Comparison of ENCODE assay signal across 12 cellular contexts in genomic region chrX:48466696-48467095, GRCh38. TPM values are rescaled to one million over a fixed set of nuclear protein-coding genes. Genes with fewer than 3 reads are reported as not detected.
DNase-seq lines count a peak whose midpoint lies in the region; ATAC-seq, FAIRE-seq and TF ChIP-seq lines count a peak whose summit lies in the region.
"Had no signal": no experiment of that assay in that cellular context is flagged by ENCODE, and none has a peak within 500 bp of the region (broad histone marks: within the 10 kb centered on the region; RNA-seq: fewer than 3 reads in every experiment).

No MANE protein-coding gene starts in this region.

- intact Hi-C loops in Calu3 (cut with micrococcal nuclease; ENCODE audit: unreplicated experiment) (no loop called here), K562 (cut with micrococcal nuclease) (loop anchor here (5.0 kb wide), 1 partner anchor 209 kb away; the partner anchor contains the start of gene SSX1), Caco-2 (cut with micrococcal nuclease; ENCODE audit: unreplicated experiment) (no loop called here)

- no peak for TF ChIP-seq POLR2A in K562 (conservative IDR thresholded peaks at IDR 0.05)

- H3K9me3 ChIP-seq in OCI-LY1 (ENCODE audit: low read length): no peaks in the 10 kb centered on the region
- no peaks in the 10 kb centered on the region for H3K9me3 ChIP-seq in K562 (replicated peaks; ENCODE audit: control insufficient read depth, insufficient read depth, low read depth, low read length)
- no peaks in the 10 kb centered on the region for H3K9me3 ChIP-seq in Caco-2

- BruUV-seq in Calu3 (replicated peaks; lab: Mats Ljungman, UMichigan) (no TSS peak), K562 (replicated peaks; lab: Mats Ljungman, UMichigan) (no TSS peak), Caco-2 (replicated peaks; lab: Mats Ljungman, UMichigan) (no TSS peak)

- H3K4me3 ChIP-seq in OCI-LY1 (ENCODE audit: low read depth, low read length, poor library complexity, severe bottlenecking): peak overlapping the region; percentile 74
- H3K4me3 ChIP-seq in K562: peak overlapping the region; percentile 78
- no peak overlapping the region for H3K4me3 ChIP-seq in Caco-2 (ENCODE audit: low read depth, low read length)

- no peaks in the 10 kb centered on the region for H3F3A ChIP-seq in OCI-LY1 (ENCODE audit: insufficient read depth, low read length)

- no peaks in the 10 kb centered on the region for H3K79me2 ChIP-seq in OCI-LY1 (ENCODE audit: insufficient read depth, low read length)
- peaks cover 61% of the 10 kb centered on the region for H3K79me2 ChIP-seq in K562 (ENCODE audit: control insufficient read depth, insufficient read depth, low read length)

- POLR2A ChIA-PET in K562 (lab: Yijun Ruan, JAX): interaction anchor here (0.6 to 1.1 kb wide), 3 partner anchors 14 to 108 kb away, joined by 3 to 4 read pairs (median 3); partner anchors contain the start of gene RBM3
- POLR2A ChIA-PET in Caco-2 (lab: Charles Lee): no interaction called here

- no peak for TF ChIP-seq EP300 in K562 (IDR thresholded peaks at IDR 0.05; ENCODE audit: low read length)

- CTCF ChIA-PET in Calu3 (lab: Charles Lee) (no interaction called here), K562 (lab: Yijun Ruan, JAX; ENCODE audit: low intra/inter-chr PET ratio) (no interaction called here), Caco-2 (lab: Charles Lee) (no interaction called here)

- ATAC-seq in K562 (peak; percentile 35), HG03469 (IDR thresholded peaks at IDR 0.05; ENCODE audit: unreplicated experiment) (no peak)

- H4K20me1 ChIP-seq in OCI-LY1 (ENCODE audit: insufficient read depth, low read length) (no peaks in the 10 kb centered on the region), K562 (replicated peaks; ENCODE audit: control insufficient read depth, insufficient read depth, low read length) (no peaks in the 10 kb centered on the region)

- H3K27me3 ChIP-seq in OCI-LY1 (ENCODE audit: insufficient read depth, low read length) (no peaks in the 10 kb centered on the region), K562 (ENCODE audit: control insufficient read depth in 2 of 2, insufficient read depth in 2 of 2, low read length in 2 of 2) (no peaks in the 10 kb centered on the region), Caco-2 (replicated peaks; ENCODE audit: control insufficient read depth, insufficient read depth, low read length) (no peaks in the 10 kb centered on the region)

- peaks cover 25% of the 10 kb centered on the region for H3K4me1 ChIP-seq in OCI-LY1 (ENCODE audit: insufficient read depth, low read length, severe bottlenecking)
- peaks cover 28 to 47% of the 10 kb centered on the region in 2 experiments; a peak in 4 of 5 replicates for H3K4me1 ChIP-seq in K562 (replicated peaks in 1 of 2; ENCODE audit: control insufficient read depth in 2 of 2, insufficient read depth in 2 of 2, low read length in 2 of 2)
- H3K4me1 ChIP-seq in Caco-2: no peaks in the 10 kb centered on the region

- WGBS in K562 (ENCODE audit: insufficient coverage, low coverage, missing lambda C conversion rate): 67% methylated on average over 8 of the region's 10 CpGs

- H3K9me3 Mint-ChIP-seq in Calu3 (ENCODE audit: low read depth, unreplicated experiment) (no peaks in the 10 kb centered on the region), progenitor cell of endocrine pancreas (ENCODE audit: low read depth) (peaks cover 23% of the 10 kb centered on the region), Caco-2 (ENCODE audit: unreplicated experiment) (no peaks in the 10 kb centered on the region)

- DNase-seq in Calu3 (no peak), K562 (ENCODE audit: extremely low read depth in 1 of 4, low spot score in 3 of 4) (peak; percentile 37 to 56 (median 46)), progenitor cell of endocrine pancreas (ENCODE audit: low spot score, unreplicated experiment) (no peak), Caco-2 (no peak), NCI-H1417 (lab: John Stamatoyannopoulos, UW) (no peak), COLO829 (ENCODE audit: low spot score) (no peak)
- DNase-seq: effector CD8-positive, alpha-beta T cell; NCI-H2081 had no signal

- H3K9me1 ChIP-seq in K562 (ENCODE audit: control insufficient read depth, insufficient read depth, low read length): no peaks in the 10 kb centered on the region

- no peak for TF ChIP-seq RAD21 in K562 (CRISPR knock-in tag; conservative IDR thresholded peaks at IDR 0.05 in 1 of 2, IDR thresholded peaks at IDR 0.05 in 1 of 2)

- in situ Hi-C loops in K562 (cut with MboI): no loop called here

- no peaks in the 10 kb centered on the region for H3K36me3 ChIP-seq in OCI-LY1 (ENCODE audit: insufficient read depth, low read length)
- peaks cover 46% of the 10 kb centered on the region for H3K36me3 ChIP-seq in K562 (ENCODE audit: control insufficient read depth, insufficient read depth, low read length)
- H3K36me3 ChIP-seq in Caco-2 (ENCODE audit: control insufficient read depth, insufficient read depth, low read length): no peaks in the 10 kb centered on the region

- H3K27ac ChIP-seq in OCI-LY1 (ENCODE audit: low read depth, low read length, poor library complexity, severe bottlenecking): no peak overlapping the region
- no peak overlapping the region for H3K27ac ChIP-seq in K562 (ENCODE audit: extremely low read depth, low read depth, low read length)

- H3K36me3 Mint-ChIP-seq in Calu3 (ENCODE audit: insufficient read depth, unreplicated experiment) (no peaks in the 10 kb centered on the region), progenitor cell of endocrine pancreas (ENCODE audit: insufficient read depth) (no peaks in the 10 kb centered on the region), Caco-2 (ENCODE audit: insufficient read depth, unreplicated experiment) (no peaks in the 10 kb centered on the region)

- no peak overlapping the region for H3K9ac ChIP-seq in OCI-LY1 (ENCODE audit: low read length)
- H3K9ac ChIP-seq in K562 (ENCODE audit: insufficient read depth in 1 of 2, low read depth in 2 of 2, low read length in 2 of 2): peak overlapping the region in 1 of 2 experiments; percentile 94; a peak in 2 of 4 replicates

- peak overlapping the region; percentile 71; the same call in 1 of the 2 replicates for H3K4me2 ChIP-seq in OCI-LY1 (ENCODE audit: low read length)
- H3K4me2 ChIP-seq in K562 (ENCODE audit: insufficient read depth, low read length): peak overlapping the region; percentile 94

- no peak for FAIRE-seq in K562 (lab: Jason Lieb, UNC)
- FAIRE-seq: GM12891 had no signal

- H3K4me3 Mint-ChIP-seq in Calu3 (ENCODE audit: low read depth, unreplicated experiment) (no peak overlapping the region), progenitor cell of endocrine pancreas (ENCODE audit: low read depth) (no peak overlapping the region), Caco-2 (ENCODE audit: unreplicated experiment) (no peak overlapping the region)

- H2AFZ ChIP-seq in OCI-LY1 (ENCODE audit: low read length): no peak overlapping the region
- H2AFZ ChIP-seq in K562 (ENCODE audit: low read depth, low read length): no peak overlapping the region

- no peaks in the 10 kb centered on the region for H3K9me2 ChIP-seq in OCI-LY1 (ENCODE audit: low read depth, low read length)

- TF ChIP-seq CTCF in Calu3 (IDR thresholded peaks at IDR 0.05; ENCODE audit: unreplicated experiment): peak; percentile 38
- TF ChIP-seq CTCF in OCI-LY1 (IDR thresholded peaks at IDR 0.05; ENCODE audit: low read length): peak; percentile 23; the same call in 1 of the 2 replicates
- peak; percentile 23 to 37 (median 36); a peak in 3 of 6 replicates for TF ChIP-seq CTCF in K562 (IDR thresholded peaks at IDR 0.05 in 2 of 3, conservative IDR thresholded peaks at IDR 0.05 in 1 of 3; ENCODE audit: insufficient read depth in 2 of 3, low read depth in 1 of 3, low read length in 3 of 3)
- TF ChIP-seq CTCF in progenitor cell of endocrine pancreas (IDR thresholded peaks at IDR 0.05; ENCODE audit: unreplicated experiment): peak; percentile 13
- peak in 1 of 2 experiments; percentile 4 for TF ChIP-seq CTCF in Caco-2 (IDR thresholded peaks at IDR 0.05; ENCODE audit: insufficient read depth in 1 of 2, low read depth in 1 of 2, low read length in 1 of 2, severe bottlenecking in 1 of 2, unreplicated experiment in 1 of 2)

- H3K27me3 Mint-ChIP-seq in Calu3 (ENCODE audit: unreplicated experiment): peaks cover 41% of the 10 kb centered on the region
- peaks cover 30% of the 10 kb centered on the region for H3K27me3 Mint-ChIP-seq in progenitor cell of endocrine pancreas
- H3K27me3 Mint-ChIP-seq in Caco-2 (ENCODE audit: insufficient read depth, unreplicated experiment): no peaks in the 10 kb centered on the region

- H3K27ac Mint-ChIP-seq in Calu3 (ENCODE audit: unreplicated experiment) (no peak overlapping the region), progenitor cell of endocrine pancreas (no peak overlapping the region), Caco-2 (ENCODE audit: unreplicated experiment) (no peak overlapping the region)

- peaks cover 11% of the 10 kb centered on the region for H3K4me1 Mint-ChIP-seq in Calu3 (ENCODE audit: low read depth, unreplicated experiment)
- H3K4me1 Mint-ChIP-seq in progenitor cell of endocrine pancreas (ENCODE audit: low read depth): peaks cover 6% of the 10 kb centered on the region
- peaks cover 17% of the 10 kb centered on the region for H3K4me1 Mint-ChIP-seq in Caco-2 (ENCODE audit: low read depth, unreplicated experiment)

RNA-seq across cellular contexts. Expression of gene SLC38A5, which starts 3.4 kb away (rescaled TPM):
- total RNA-seq in Calu3 (2022) (0.33 and 0.54 TPM in 2 replicates), K562 (2014; rRNA removed) (142 and 201 TPM in 2 replicates), K562 (2014; rRNA removed; fragmentation: Illumina TruSeq; extraction: Trizol) (72.6 and 88.6 TPM in 2 replicates), K562 (2015; rRNA removed; fragmentation: Illumina TruSeq; extraction: Trizol) (128 and 129 TPM in 2 replicates), K562 (2021) (213 and 228 TPM in 2 replicates), progenitor cell of endocrine pancreas (0.33 and 0.74 TPM in 2 replicates), Caco-2 (2022) (0.95 TPM in 1 of 2 replicates, not detected in the other)
- total RNA-seq in K562 (2011; cell fraction: chromatin; rRNA removed; ENCODE audit: low replicate concordance): 149 and 408 TPM in 2 replicates
- 510 and 535 TPM in 2 replicates for total RNA-seq in K562 (2011; cell fraction: nucleolus; rRNA removed)
- 308 and 339 TPM in 2 replicates for total RNA-seq in K562 (2011; cell fraction: nucleoplasm; rRNA removed)
- polyA plus RNA-seq in K562 (2011; rRNA removed) (163 and 193 TPM in 2 replicates), K562 (2014; fragmentation: Illumina TruSeq; extraction: Trizol) (204 and 238 TPM in 2 replicates), K562 (2014; fragmentation: Nextera tagmentation; extraction: Ambion mirVana) (10 to 100 TPM in 1 of 2 experiments, 1 to 10 TPM in 1; 9.3 to 31.2 TPM), K562 (2014; rRNA removed) (199 and 251 TPM in 2 replicates)
- polyA plus RNA-seq in K562 (2011; cell fraction: cytosol; rRNA removed): 284 and 627 TPM in 2 replicates
- 364 and 581 TPM in 2 replicates for polyA plus RNA-seq in K562 (2011; cell fraction: nucleus; rRNA removed)
- polyA plus RNA-seq in K562 (2012): 62.8 and 197 TPM in 2 replicates
- polyA minus RNA-seq in K562 (2011; rRNA and poly(A)+ RNA removed): 113 and 240 TPM in 2 replicates
- 150 and 177 TPM in 2 replicates for polyA minus RNA-seq in K562 (2011; cell fraction: cytosol; rRNA and poly(A)+ RNA removed)
- 42.9 and 49.0 TPM in 2 replicates for polyA minus RNA-seq in K562 (2011; cell fraction: nucleus; rRNA and poly(A)+ RNA removed)

RNA-seq across cellular contexts. Expression of gene FTSJ1, which starts 9.3 kb away (rescaled TPM):
- 64.9 and 75.2 TPM in 2 replicates for total RNA-seq in Calu3 (2022)
- total RNA-seq in K562 (2011; cell fraction: chromatin; rRNA removed; ENCODE audit: low replicate concordance): 42.8 and 61.0 TPM in 2 replicates
- total RNA-seq in K562 (2011; cell fraction: nucleolus; rRNA removed): 58.9 and 60.7 TPM in 2 replicates
- 41.1 and 41.9 TPM in 2 replicates for total RNA-seq in K562 (2011; cell fraction: nucleoplasm; rRNA removed)
- 87.2 and 121 TPM in 2 replicates for total RNA-seq in K562 (2014; rRNA removed)
- total RNA-seq in K562 (2014; rRNA removed; fragmentation: Illumina TruSeq; extraction: Trizol): 54.7 and 60.1 TPM in 2 replicates
- 72.9 and 75.2 TPM in 2 replicates for total RNA-seq in K562 (2015; rRNA removed; fragmentation: Illumina TruSeq; extraction: Trizol)
- total RNA-seq in K562 (2021): 85.0 and 87.3 TPM in 2 replicates
- polyA plus RNA-seq in K562 (2011; rRNA removed): 51.4 and 53.1 TPM in 2 replicates
- polyA plus RNA-seq in K562 (2011; cell fraction: cytosol; rRNA removed): 61.7 and 125 TPM in 2 replicates
- polyA plus RNA-seq in K562 (2011; cell fraction: nucleus; rRNA removed): 119 and 153 TPM in 2 replicates
- polyA plus RNA-seq in K562 (2012): 64.0 and 71.6 TPM in 2 replicates
- polyA plus RNA-seq in K562 (2014; fragmentation: Illumina TruSeq; extraction: Trizol): 95.6 and 109 TPM in 2 replicates
- polyA plus RNA-seq in K562 (2014; fragmentation: Nextera tagmentation; extraction: Ambion mirVana): 10 to 100 TPM; 12.2 to 17.4 TPM
- polyA plus RNA-seq in K562 (2014; rRNA removed): 71.6 and 86.8 TPM in 2 replicates
- 18.1 and 25.3 TPM in 2 replicates for polyA minus RNA-seq in K562 (2011; rRNA and poly(A)+ RNA removed)
- polyA minus RNA-seq in K562 (2011; cell fraction: cytosol; rRNA and poly(A)+ RNA removed): 28.1 and 30.3 TPM in 2 replicates
- 33.3 and 33.4 TPM in 2 replicates for polyA minus RNA-seq in K562 (2011; cell fraction: nucleus; rRNA and poly(A)+ RNA removed)
- total RNA-seq in progenitor cell of endocrine pancreas: 40.5 and 41.8 TPM in 2 replicates
- 41.1 and 41.6 TPM in 2 replicates for total RNA-seq in Caco-2 (2022)

RNA-seq across cellular contexts. Expression of gene PORCN, which starts 42.1 kb away (rescaled TPM):
- total RNA-seq in Calu3 (2022) (15.6 and 19.3 TPM in 2 replicates), K562 (2014; rRNA removed) (2.8 and 4.0 TPM in 2 replicates), K562 (2014; rRNA removed; fragmentation: Illumina TruSeq; extraction: Trizol) (1.9 and 2.0 TPM in 2 replicates), K562 (2015; rRNA removed; fragmentation: Illumina TruSeq; extraction: Trizol) (2.4 and 3.2 TPM in 2 replicates), K562 (2021) (4.4 and 4.7 TPM in 2 replicates), progenitor cell of endocrine pancreas (6.5 and 8.3 TPM in 2 replicates), Caco-2 (2022) (3.2 and 4.6 TPM in 2 replicates)
- total RNA-seq in K562 (2011; cell fraction: chromatin; rRNA removed; ENCODE audit: low replicate concordance): 9.4 and 19.6 TPM in 2 replicates
- total RNA-seq in K562 (2011; cell fraction: nucleolus; rRNA removed): 9.3 and 10.8 TPM in 2 replicates
- 15.0 and 18.6 TPM in 2 replicates for total RNA-seq in K562 (2011; cell fraction: nucleoplasm; rRNA removed)
- polyA plus RNA-seq in K562 (2011; rRNA removed) (3.7 and 6.9 TPM in 2 replicates), K562 (2014; fragmentation: Illumina TruSeq; extraction: Trizol) (4.5 and 4.8 TPM in 2 replicates), K562 (2014; fragmentation: Nextera tagmentation; extraction: Ambion mirVana) (under 1 TPM; 0.34 to 0.62 TPM), K562 (2014; rRNA removed) (5.1 TPM in 2 replicates)
- 7.0 and 12.1 TPM in 2 replicates for polyA plus RNA-seq in K562 (2011; cell fraction: cytosol; rRNA removed)
- 18.5 and 23.1 TPM in 2 replicates for polyA plus RNA-seq in K562 (2011; cell fraction: nucleus; rRNA removed)
- polyA plus RNA-seq in K562 (2012): 5.0 and 7.8 TPM in 2 replicates
- 2.0 and 2.5 TPM in 2 replicates for polyA minus RNA-seq in K562 (2011; rRNA and poly(A)+ RNA removed)
- 4.1 and 8.1 TPM in 2 replicates for polyA minus RNA-seq in K562 (2011; cell fraction: cytosol; rRNA and poly(A)+ RNA removed)
- polyA minus RNA-seq in K562 (2011; cell fraction: nucleus; rRNA and poly(A)+ RNA removed): 4.7 and 5.3 TPM in 2 replicates

RNA-seq across cellular contexts. Expression of gene EBP, which starts 54.9 kb away (rescaled TPM):
- total RNA-seq in Calu3 (2022): 159 and 186 TPM in 2 replicates
- 184 and 489 TPM in 2 replicates for total RNA-seq in K562 (2011; cell fraction: chromatin; rRNA removed; ENCODE audit: low replicate concordance)
- total RNA-seq in K562 (2011; cell fraction: nucleolus; rRNA removed): 634 and 715 TPM in 2 replicates
- 475 and 527 TPM in 2 replicates for total RNA-seq in K562 (2011; cell fraction: nucleoplasm; rRNA removed)
- 244 and 267 TPM in 2 replicates for total RNA-seq in K562 (2014; rRNA removed)
- total RNA-seq in K562 (2014; rRNA removed; fragmentation: Illumina TruSeq; extraction: Trizol): 242 and 313 TPM in 2 replicates
- total RNA-seq in K562 (2015; rRNA removed; fragmentation: Illumina TruSeq; extraction: Trizol): 219 and 244 TPM in 2 replicates
- 264 and 278 TPM in 2 replicates for total RNA-seq in K562 (2021)
- polyA plus RNA-seq in K562 (2011; rRNA removed): 228 and 411 TPM in 2 replicates
- 623 and 681 TPM in 2 replicates for polyA plus RNA-seq in K562 (2011; cell fraction: cytosol; rRNA removed)
- polyA plus RNA-seq in K562 (2011; cell fraction: nucleus; rRNA removed): 365 and 432 TPM in 2 replicates
- polyA plus RNA-seq in K562 (2012): 242 and 270 TPM in 2 replicates
- 274 and 307 TPM in 2 replicates for polyA plus RNA-seq in K562 (2014; fragmentation: Illumina TruSeq; extraction: Trizol)
- 100 to 1,000 TPM; 569 to 987 TPM for polyA plus RNA-seq in K562 (2014; fragmentation: Nextera tagmentation; extraction: Ambion mirVana)
- 238 and 281 TPM in 2 replicates for polyA plus RNA-seq in K562 (2014; rRNA removed)
- polyA minus RNA-seq in K562 (2011; rRNA and poly(A)+ RNA removed): 291 and 319 TPM in 2 replicates
- polyA minus RNA-seq in K562 (2011; cell fraction: cytosol; rRNA and poly(A)+ RNA removed): 198 and 240 TPM in 2 replicates
- 35.1 and 73.1 TPM in 2 replicates for polyA minus RNA-seq in K562 (2011; cell fraction: nucleus; rRNA and poly(A)+ RNA removed)
- 73.1 and 81.9 TPM in 2 replicates for total RNA-seq in progenitor cell of endocrine pancreas
- 141 and 154 TPM in 2 replicates for total RNA-seq in Caco-2 (2022)

RNA-seq across cellular contexts. Expression of gene SSX4B, which starts 54.9 kb away (rescaled TPM):
- not detected in 2 replicates for total RNA-seq in Calu3 (2022)
- not detected in 2 replicates for total RNA-seq in K562 (2011; cell fraction: chromatin; rRNA removed; ENCODE audit: low replicate concordance)
- total RNA-seq in K562 (2011; cell fraction: nucleolus; rRNA removed): not detected in 2 replicates
- total RNA-seq in K562 (2011; cell fraction: nucleoplasm; rRNA removed): 0.44 TPM in 1 of 2 replicates, not detected in the other
- not detected in 2 replicates for total RNA-seq in K562 (2014; rRNA removed)
- total RNA-seq in K562 (2014; rRNA removed; fragmentation: Illumina TruSeq; extraction: Trizol): 4.9 and 8.3 TPM in 2 replicates
- 4.2 and 6.0 TPM in 2 replicates for total RNA-seq in K562 (2015; rRNA removed; fragmentation: Illumina TruSeq; extraction: Trizol)
- 3.0 TPM in 2 replicates for total RNA-seq in K562 (2021)
- polyA plus RNA-seq in K562 (2011; rRNA removed): 0.29 and 0.72 TPM in 2 replicates
- 0.30 and 1.0 TPM in 2 replicates for polyA plus RNA-seq in K562 (2011; cell fraction: cytosol; rRNA removed)
- polyA plus RNA-seq in K562 (2011; cell fraction: nucleus; rRNA removed): 0.35 TPM in 1 of 2 replicates, not detected in the other
- 6.7 and 27.6 TPM in 2 replicates for polyA plus RNA-seq in K562 (2012)
- polyA plus RNA-seq in K562 (2014; fragmentation: Illumina TruSeq; extraction: Trizol): 10.0 TPM in 1 of 2 replicates, not detected in the other
- 1 to 10 TPM; 7.0 to 8.8 TPM for polyA plus RNA-seq in K562 (2014; fragmentation: Nextera tagmentation; extraction: Ambion mirVana)
- polyA plus RNA-seq in K562 (2014; rRNA removed): 4.2 TPM in 1 of 2 replicates, not detected in the other
- polyA minus RNA-seq in K562 (2011; rRNA and poly(A)+ RNA removed): 0.66 TPM in 1 of 2 replicates, not detected in the other
- not detected in 2 replicates for polyA minus RNA-seq in K562 (2011; cell fraction: cytosol; rRNA and poly(A)+ RNA removed)
- polyA minus RNA-seq in K562 (2011; cell fraction: nucleus; rRNA and poly(A)+ RNA removed): not detected in 2 replicates
- total RNA-seq in progenitor cell of endocrine pancreas: not detected in 2 replicates
- not detected in 2 replicates for total RNA-seq in Caco-2 (2022)
- total RNA-seq: lung microvascular endothelial cell had no signal

Comparison
In these comparisons a context has a peak if more than half of its experiments do, and no peak if none do; other contexts are left out.
1. DNase-seq: peak in K562 (4 of 4); none in Calu3 (single experiment), progenitor cell of endocrine pancreas (single experiment), Caco-2 (0 of 2), NCI-H1417 (0 of 3) and COLO829 (single experiment).
2. RNA of gene SLC38A5, which starts 3.4 kb away (total RNA-seq): 72.6 to 535 TPM in K562; 0.95 TPM in Caco-2, 0.33 to 0.74 TPM in progenitor cell of endocrine pancreas and 0.33 to 0.54 TPM in Calu3; every median in the first group is over 10 times any median in the second.